8 cellular contexts compared by ENCODE assay signal in the genomic region with DNA sequence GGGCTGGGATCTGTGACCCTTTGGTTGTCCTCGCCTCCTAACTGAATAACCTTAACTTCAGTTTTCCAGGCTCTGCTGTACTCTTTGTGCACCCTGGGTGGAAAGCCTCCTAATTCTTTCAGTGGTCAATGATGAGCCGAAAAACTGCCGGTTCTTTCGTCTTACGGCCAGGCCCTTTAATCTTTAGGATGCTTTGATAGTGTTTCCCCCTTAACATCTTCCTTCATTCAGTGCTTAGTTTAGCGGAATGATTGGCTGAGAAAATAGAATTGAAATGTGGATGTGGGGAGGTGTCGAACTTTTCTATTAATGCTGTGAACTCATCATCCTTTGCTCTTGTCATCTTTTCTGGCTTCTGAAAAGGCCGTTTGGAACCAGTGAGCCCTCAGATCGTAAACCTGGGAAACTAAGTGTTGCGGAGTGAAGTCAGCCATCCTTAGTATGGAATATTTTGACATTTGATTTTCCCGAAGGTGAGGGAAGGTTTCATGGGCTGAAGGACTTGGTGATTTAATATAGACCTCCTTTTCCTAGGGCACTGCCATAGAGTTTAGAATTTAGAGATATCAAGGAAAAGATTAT. TPM values are rescaled to one million over a fixed set of nuclear protein-coding genes. Genes with fewer than 3 reads are reported as not detected.
A peak's percentile ranks its signal among the peaks of the same experiment; 100 is the strongest.
DNase-seq lines count a peak whose midpoint lies in the region; ATAC-seq and TF ChIP-seq lines count a peak whose summit lies in the region.

No MANE protein-coding gene starts in this region.

- in situ Hi-C loops in HAP-1 (cut with MboI; ENCODE audit: low sequenced_read_pairs) = no loop called here

- H3K4me1 Mint-ChIP-seq in activated T-helper 1 cell treated with anti-CD3 and anti-CD28 coated beads, Interleukin-12 subunit alpha, Interleukin-12 subunit beta, Interleukin-2, Interleukin-4 antibody, amounts not matched to agents 30 ng/mL and 10 ng/mL and 1 ng/mL, durations not matched to agents 14 hours and 24 hours and 36 hours (ENCODE audit: low read depth) = peaks cover 76% of the 10 kb centered on the region
- peaks cover 33% of the 10 kb centered on the region for H3K4me1 Mint-ChIP-seq in stimulated activated effector memory CD8-positive, alpha-beta T cell treated with anti-CD3 and anti-CD28 coated beads, Interleukin-12 subunit alpha, Interleukin-12 subunit beta, amount 100 ng/mL, for 72 hours

- ATAC-seq in stimulated activated effector memory CD8-positive, alpha-beta T cell treated with anti-CD3 and anti-CD28 coated beads, Interleukin-12 subunit alpha, Interleukin-12 subunit beta, amount 100 ng/mL, for 72 hours = no peak
- ATAC-seq in HG03045 (IDR thresholded peaks at IDR 0.05; ENCODE audit: unreplicated experiment) (no peak), HG02938 (IDR thresholded peaks at IDR 0.05; ENCODE audit: unreplicated experiment) (no peak)

- no peak for DNase-seq in BJ (ENCODE audit: low read depth)
- DNase-seq in HAP-1 (ENCODE audit: low spot score in 2 of 2) = peak in 1 of 2 experiments; percentile 10
- DNase-seq in activated T-helper 1 cell treated with anti-CD3 and anti-CD28 coated beads, Interleukin-12 subunit alpha, Interleukin-12 subunit beta, Interleukin-2, Interleukin-4 antibody, amounts not matched to agents 30 ng/mL and 10 ng/mL and 1 ng/mL, durations not matched to agents 14 hours and 24 hours and 36 hours (ENCODE audit: low spot score) = no peak
- no peak for DNase-seq in stimulated activated effector memory CD8-positive, alpha-beta T cell treated with anti-CD3 and anti-CD28 coated beads, Interleukin-12 subunit alpha, Interleukin-12 subunit beta, amount 100 ng/mL, for 72 hours (ENCODE audit: low spot score in 2 of 2)
- no peak for DNase-seq in stimulated activated CD4-positive, alpha-beta T cell treated with anti-CD3 and anti-CD28 coated beads, Interleukin-4, amount 100 ng/mL, for 24 hours

- H3K27me3 Mint-ChIP-seq in activated T-helper 1 cell treated with anti-CD3 and anti-CD28 coated beads, Interleukin-12 subunit alpha, Interleukin-12 subunit beta, Interleukin-2, Interleukin-4 antibody, amounts not matched to agents 30 ng/mL and 10 ng/mL and 1 ng/mL, durations not matched to agents 14 hours and 24 hours and 36 hours (ENCODE audit: insufficient read depth) = no peaks in the 10 kb centered on the region

- H3K9ac ChIP-seq in iPS-15b (ENCODE audit: low read depth, low read length) = peak overlapping the region; percentile 99

- peak overlapping the region; percentile 99 for H3K27ac Mint-ChIP-seq in activated T-helper 1 cell treated with anti-CD3 and anti-CD28 coated beads, Interleukin-12 subunit alpha, Interleukin-12 subunit beta, Interleukin-2, Interleukin-4 antibody, amounts not matched to agents 30 ng/mL and 10 ng/mL and 1 ng/mL, durations not matched to agents 14 hours and 24 hours and 36 hours
- H3K27ac Mint-ChIP-seq in stimulated activated effector memory CD8-positive, alpha-beta T cell treated with anti-CD3 and anti-CD28 coated beads, Interleukin-12 subunit alpha, Interleukin-12 subunit beta, amount 100 ng/mL, for 72 hours = peak overlapping the region; percentile 100

- H3K36me3 ChIP-seq in BJ (ENCODE audit: control insufficient read depth, insufficient read depth, low read length) = peaks cover 3% of the 10 kb centered on the region
- peaks cover 38% of the 10 kb centered on the region for H3K36me3 ChIP-seq in HAP-1 (replicated peaks)
- H3K36me3 ChIP-seq in iPS-15b (ENCODE audit: control insufficient read depth, insufficient read depth, low read length) = peaks cover 7% of the 10 kb centered on the region

- H3K9me3 Mint-ChIP-seq in activated T-helper 1 cell treated with anti-CD3 and anti-CD28 coated beads, Interleukin-12 subunit alpha, Interleukin-12 subunit beta, Interleukin-2, Interleukin-4 antibody, amounts not matched to agents 30 ng/mL and 10 ng/mL and 1 ng/mL, durations not matched to agents 14 hours and 24 hours and 36 hours = no peaks in the 10 kb centered on the region
- H3K9me3 Mint-ChIP-seq in stimulated activated effector memory CD8-positive, alpha-beta T cell treated with anti-CD3 and anti-CD28 coated beads, Interleukin-12 subunit alpha, Interleukin-12 subunit beta, amount 100 ng/mL, for 72 hours = no peaks in the 10 kb centered on the region

- H3K4me1 ChIP-seq in HAP-1 (peaks cover 19% of the 10 kb centered on the region), iPS-15b (ENCODE audit: control insufficient read depth, insufficient read depth, low read length) (no peaks in the 10 kb centered on the region)

- no peak for TF ChIP-seq CTCF in BJ (IDR thresholded peaks at IDR 0.05; ENCODE audit: insufficient read depth, low read depth, low read length)

- H3K4me3 ChIP-seq in BJ (ENCODE audit: low read depth, low read length) (peak overlapping the region; percentile 92), HAP-1 (peak overlapping the region; percentile 94), iPS-15b (ENCODE audit: low read depth, low read length) (peak overlapping the region; percentile 99)

- intact Hi-C loops in activated T-helper 1 cell treated with anti-CD3 and anti-CD28 coated beads, Interleukin-12 subunit alpha, Interleukin-12 subunit beta, Interleukin-2, Interleukin-4 antibody, amounts not matched to agents 30 ng/mL and 10 ng/mL and 1 ng/mL, durations not matched to agents 14 hours and 24 hours and 36 hours (cut with micrococcal nuclease) = loop anchor here (1.0 to 10.0 kb wide), 6 partner anchors 15 to 1899 kb away; a partner anchor contains a TSS

- H3K9me3 ChIP-seq in HAP-1 (no peaks in the 10 kb centered on the region), iPS-15b (ENCODE audit: control insufficient read depth, insufficient read depth, low read length) (no peaks in the 10 kb centered on the region)

- peak overlapping the region; percentile 99 for H3K4me3 Mint-ChIP-seq in activated T-helper 1 cell treated with anti-CD3 and anti-CD28 coated beads, Interleukin-12 subunit alpha, Interleukin-12 subunit beta, Interleukin-2, Interleukin-4 antibody, amounts not matched to agents 30 ng/mL and 10 ng/mL and 1 ng/mL, durations not matched to agents 14 hours and 24 hours and 36 hours
- H3K4me3 Mint-ChIP-seq in stimulated activated effector memory CD8-positive, alpha-beta T cell treated with anti-CD3 and anti-CD28 coated beads, Interleukin-12 subunit alpha, Interleukin-12 subunit beta, amount 100 ng/mL, for 72 hours = peak overlapping the region; percentile 100

- POLR2A ChIA-PET in BJ (lab: Charles Lee) = no interaction called here

- peaks cover 41% of the 10 kb centered on the region for H3K36me3 Mint-ChIP-seq in activated T-helper 1 cell treated with anti-CD3 and anti-CD28 coated beads, Interleukin-12 subunit alpha, Interleukin-12 subunit beta, Interleukin-2, Interleukin-4 antibody, amounts not matched to agents 30 ng/mL and 10 ng/mL and 1 ng/mL, durations not matched to agents 14 hours and 24 hours and 36 hours (ENCODE audit: low read depth)
- H3K36me3 Mint-ChIP-seq in stimulated activated effector memory CD8-positive, alpha-beta T cell treated with anti-CD3 and anti-CD28 coated beads, Interleukin-12 subunit alpha, Interleukin-12 subunit beta, amount 100 ng/mL, for 72 hours = peaks cover 73% of the 10 kb centered on the region

- CTCF ChIA-PET in BJ (lab: Yijun Ruan, JAX) = interaction anchor here (1.4 kb wide), 1 partner anchor 144 kb away, joined by 3 read pairs; no protein-coding TSS in a partner anchor

- H3K27me3 ChIP-seq in BJ (ENCODE audit: control insufficient read depth, insufficient read depth, low read length) = no peaks in the 10 kb centered on the region
- no peaks in the 10 kb centered on the region for H3K27me3 ChIP-seq in HAP-1 (ENCODE audit: low read depth)
- no peaks in the 10 kb centered on the region for H3K27me3 ChIP-seq in iPS-15b (ENCODE audit: control insufficient read depth, insufficient read depth, low read length)

RNA-seq across cellular contexts. Expression of a gene that starts 0.9 kb away (rescaled TPM):
- 1,006 and 1,118 TPM in 2 replicates for polyA plus RNA-seq in BJ (2011; rRNA removed)
- polyA minus RNA-seq in BJ (2011; rRNA and poly(A)+ RNA removed) = 894 and 956 TPM in 2 replicates
- 234 and 250 TPM in 2 replicates for total RNA-seq in activated T-helper 1 cell treated with anti-CD3 and anti-CD28 coated beads, Interleukin-12 subunit alpha, Interleukin-12 subunit beta, Interleukin-2, Interleukin-4 antibody, amounts not matched to agents 30 ng/mL and 10 ng/mL and 1 ng/mL, durations not matched to agents 14 hours and 24 hours and 36 hours
